13 cellular contexts compared by ENCODE assay signal in genomic region chr9:137243266-137243625, GRCh38. TPM values are rescaled to one million over a fixed set of nuclear protein-coding genes. Genes with fewer than 3 reads are reported as not detected.
DNase-seq lines count a peak whose midpoint lies in the region; ATAC-seq and TF ChIP-seq lines count a peak whose summit lies in the region.
"Not testable (repeated sequence)": the region's sequence is repeated elsewhere in the genome, so short reads cannot be mapped to it uniquely, and the experiment has no call there.
"Had no signal": no experiment of that assay in that cellular context is flagged by ENCODE, and none has a peak within 500 bp of the region (broad histone marks: within the 10 kb centered on the region; RNA-seq: fewer than 3 reads in every experiment).

No MANE protein-coding gene starts in this region.

- H2BK120ac ChIP-seq in H9 (ENCODE audit: low read depth, low read length, poor library complexity, severe bottlenecking), result not testable (repeated sequence)

- not testable (repeated sequence) for H3K9me3 ChIP-seq in H9 (ENCODE audit: control insufficient read depth, low read depth, low read length); neutrophil

- H4K5ac ChIP-seq in H9 (ENCODE audit: insufficient read length, low read depth, low read length), result not testable (repeated sequence)

- H3K4me1 ChIP-seq in H9 (ENCODE audit: insufficient read depth, low read length), result not testable (repeated sequence)
- peaks cover 44 to 47% of the 10 kb centered on the region in 2 experiments for H3K4me1 ChIP-seq in neutrophil (ENCODE audit: control insufficient read depth in 1 of 2, insufficient read depth in 1 of 2, low read depth in 1 of 2, low read length in 1 of 2)

- H4K91ac ChIP-seq in H9 (ENCODE audit: insufficient read length, low read depth, low read length), result not testable (repeated sequence)

- not testable (repeated sequence) for TF ChIP-seq CTCF in 22Rv1 (IDR thresholded peaks at IDR 0.05); H9 (conservative IDR thresholded peaks at IDR 0.05); epithelial cell of proximal tubule (conservative IDR thresholded peaks at IDR 0.05; ENCODE audit: low read depth, low read length); neutrophil (IDR thresholded peaks at IDR 0.05)

- H2BK20ac ChIP-seq in H9 (ENCODE audit: low read depth, low read length, poor library complexity, severe bottlenecking), result not testable (repeated sequence)

- H3K36me3 Mint-ChIP-seq in H9 (ENCODE audit: insufficient read depth in 1 of 3, low read depth in 3 of 3), result peaks cover 19 to 26% (median 24%) of the 10 kb centered on the region in 3 experiments
- H3K36me3 Mint-ChIP-seq in T-helper 1 cell treated with Interleukin-12 subunit alpha and Interleukin-12 subunit beta and Interleukin-4 antibody, amounts not matched to agents 30 μg/mL and 1 μg/mL, for 36 hours (ENCODE audit: low read depth), result peaks cover 24% of the 10 kb centered on the region
- peaks cover 15 to 18% of the 10 kb centered on the region in 2 donors for H3K36me3 Mint-ChIP-seq in activated naive CD4-positive, alpha-beta T cell treated with anti-CD3 and anti-CD28 coated beads, Interleukin-2, amount 50 U/mL, for 72 hours

- H3K27me3 ChIP-seq in H9 (ENCODE audit: insufficient read depth, low read length); neutrophil: not testable (repeated sequence)

- DNase-seq in H9; activated naive CD4-positive, alpha-beta T cell treated with anti-CD3 and anti-CD28 coated beads, Interleukin-2, amount 50 U/mL, for 72 hours (ENCODE audit: low spot score in 2 of 2); epithelial cell of proximal tubule (ENCODE audit: low read depth): not testable (repeated sequence)

- not testable (repeated sequence) for H2BK15ac ChIP-seq in H9 (ENCODE audit: low read depth, low read length)

- not testable (repeated sequence) for H3K9me3 Mint-ChIP-seq in H9; T-helper 1 cell treated with Interleukin-12 subunit alpha and Interleukin-12 subunit beta and Interleukin-4 antibody, amounts not matched to agents 30 μg/mL and 1 μg/mL, for 36 hours; activated naive CD4-positive, alpha-beta T cell treated with anti-CD3 and anti-CD28 coated beads, Interleukin-2, amount 50 U/mL, for 72 hours

- H3K27ac ChIP-seq in 22Rv1, result peak overlapping the region; percentile 97
- H3K27ac ChIP-seq in H9 (ENCODE audit: insufficient read length, low read depth, low read length), result not testable (repeated sequence)
- peak overlapping the region; percentile 36 for H3K27ac ChIP-seq in neutrophil

- H3K14ac ChIP-seq in H9 (ENCODE audit: insufficient read depth, low read length), result not testable (repeated sequence)

- not testable (repeated sequence) for H3K18ac ChIP-seq in H9 (ENCODE audit: insufficient read length, low read depth, low read length)

- not testable (repeated sequence) for H3K4ac ChIP-seq in H9 (ENCODE audit: low read depth, low read length)

- H4K20me1 ChIP-seq in H9 (ENCODE audit: control insufficient read depth, insufficient read depth, insufficient read length), result not testable (repeated sequence)

- H3K79me2 ChIP-seq in H9 (ENCODE audit: insufficient read depth, low read length), result not testable (repeated sequence)

- peaks cover 21 to 32% of the 10 kb centered on the region in 2 experiments for H3K4me1 Mint-ChIP-seq in H9
- H3K4me1 Mint-ChIP-seq in T-helper 1 cell treated with Interleukin-12 subunit alpha and Interleukin-12 subunit beta and Interleukin-4 antibody, amounts not matched to agents 30 μg/mL and 1 μg/mL, for 36 hours (ENCODE audit: low read depth), result peaks cover 23% of the 10 kb centered on the region

- peak overlapping the region; percentile 93 for H3K4me3 ChIP-seq in epithelial cell of proximal tubule (ENCODE audit: low read depth, low read length)
- H3K4me3 ChIP-seq in neutrophil (ENCODE audit: low read depth in 1 of 2, low read length in 1 of 2), result not testable (repeated sequence)

- H2AFZ ChIP-seq in H9 (ENCODE audit: low read length), result not testable (repeated sequence)

- peaks cover 12% of the 10 kb centered on the region for H3K23me2 ChIP-seq in H9 (ENCODE audit: insufficient read length, low read depth, low read length, poor library complexity, severe bottlenecking)

- ATAC-seq in activated naive CD4-positive, alpha-beta T cell treated with anti-CD3 and anti-CD28 coated beads, Interleukin-2, amount 50 U/mL, for 72 hours, result not testable (repeated sequence)

- WGBS in H9 (ENCODE audit: extremely low coverage, insufficient read length, low lambda C conversion rate), result no CpG with 5 or more reads among the region's 18 CpGs

- H3K36me3 ChIP-seq in neutrophil, result peaks cover 23% of the 10 kb centered on the region

- not testable (repeated sequence) for H2BK5ac ChIP-seq in H9 (ENCODE audit: insufficient read length, low read length)

- H3K56ac ChIP-seq in H9 (ENCODE audit: insufficient read length, low read depth, low read length), result not testable (repeated sequence)

- H3K79me1 ChIP-seq in H9 (ENCODE audit: insufficient read depth, low read depth, low read length, poor library complexity, severe bottlenecking), result not testable (repeated sequence)

- not testable (repeated sequence) for H2AK5ac ChIP-seq in H9 (ENCODE audit: insufficient read length, low read length)

- not testable (repeated sequence) for H3K27ac Mint-ChIP-seq in H9
- H3K27ac Mint-ChIP-seq in T-helper 1 cell treated with Interleukin-12 subunit alpha and Interleukin-12 subunit beta and Interleukin-4 antibody, amounts not matched to agents 30 μg/mL and 1 μg/mL, for 36 hours, result peak overlapping the region; percentile 41
- peak overlapping the region; percentile 82 to 97 for H3K27ac Mint-ChIP-seq in activated naive CD4-positive, alpha-beta T cell treated with anti-CD3 and anti-CD28 coated beads, Interleukin-2, amount 50 U/mL, for 72 hours

- H3K27me3 Mint-ChIP-seq in H9 (ENCODE audit: low read depth), result peaks cover 23% of the 10 kb centered on the region
- H3K27me3 Mint-ChIP-seq in T-helper 1 cell treated with Interleukin-12 subunit alpha and Interleukin-12 subunit beta and Interleukin-4 antibody, amounts not matched to agents 30 μg/mL and 1 μg/mL, for 36 hours (ENCODE audit: low read depth), result not testable (repeated sequence)

- H3T11ph ChIP-seq in H9 (ENCODE audit: low read length), result not testable (repeated sequence)

- peak overlapping the region; percentile 77 to 86 for H3K4me3 Mint-ChIP-seq in H9
- H3K4me3 Mint-ChIP-seq in T-helper 1 cell treated with Interleukin-12 subunit alpha and Interleukin-12 subunit beta and Interleukin-4 antibody, amounts not matched to agents 30 μg/mL and 1 μg/mL, for 36 hours, result peak overlapping the region; percentile 59

- H4K8ac ChIP-seq in H9 (replicated peaks; ENCODE audit: insufficient read length, low read depth, low read length), result not testable (repeated sequence)

- not testable (repeated sequence) for H2BK12ac ChIP-seq in H9 (ENCODE audit: insufficient read length, low read depth, low read length)

- H3K23ac ChIP-seq in H9 (ENCODE audit: insufficient read length, low read depth, low read length), result not testable (repeated sequence)

- not testable (repeated sequence) for H3K9ac ChIP-seq in H9 (ENCODE audit: extremely low read depth, insufficient read length, low read length)

- H3K4me2 ChIP-seq in H9 (ENCODE audit: insufficient read depth, insufficient read length, low read length), result not testable (repeated sequence)

RNA-seq across cellular contexts. Expression of gene TUBB4B, which starts 2.2 kb away (rescaled TPM):
- total RNA-seq in H9 (2021) (378 and 386 TPM in 2 replicates), epithelial cell of proximal tubule (725 and 1,240 TPM in 2 replicates)
- 100 to 1,000 TPM; 277 to 307 TPM for total RNA-seq in activated naive CD4-positive, alpha-beta T cell treated with anti-CD3 and anti-CD28 coated beads, Interleukin-2, amount 50 U/mL, for 72 hours

RNA-seq across cellular contexts. Expression of gene STPG3, which starts 7.8 kb away (rescaled TPM):
- total RNA-seq in H9 (2021) (not detected in 2 replicates), epithelial cell of proximal tubule (not detected in 2 replicates)
- total RNA-seq in activated naive CD4-positive, alpha-beta T cell treated with anti-CD3 and anti-CD28 coated beads, Interleukin-2, amount 50 U/mL, for 72 hours, result not detected
- total RNA-seq: fibroblast of lung, G401, M059J, mucosa of gallbladder, SJCRH30 had no signal

RNA-seq across cellular contexts. Expression of gene NELFB, which starts 11.9 kb away (rescaled TPM):
- 71.4 and 71.7 TPM in 2 replicates for total RNA-seq in H9 (2021)
- total RNA-seq in activated naive CD4-positive, alpha-beta T cell treated with anti-CD3 and anti-CD28 coated beads, Interleukin-2, amount 50 U/mL, for 72 hours, result 10 to 100 TPM; 57.6 to 58.4 TPM
- total RNA-seq in epithelial cell of proximal tubule, result 47.7 and 71.0 TPM in 2 replicates

RNA-seq across cellular contexts. Expression of gene SLC34A3, which starts 12.5 kb away (rescaled TPM):
- total RNA-seq in H9 (2021) (not detected in 2 replicates), epithelial cell of proximal tubule (0.07 TPM in 1 of 2 replicates, not detected in the other)
- under 1 TPM in 1 of 2 donors, not detected in 1; 0.12 TPM for total RNA-seq in activated naive CD4-positive, alpha-beta T cell treated with anti-CD3 and anti-CD28 coated beads, Interleukin-2, amount 50 U/mL, for 72 hours
- total RNA-seq: dermis blood vessel endothelial cell, fibroblast of lung, G401 had no signal

RNA-seq across cellular contexts. Expression of gene RNF224, which starts 15.9 kb away (rescaled TPM):
- total RNA-seq in H9 (2021), result 0.15 and 0.20 TPM in 2 replicates
- not detected for total RNA-seq in activated naive CD4-positive, alpha-beta T cell treated with anti-CD3 and anti-CD28 coated beads, Interleukin-2, amount 50 U/mL, for 72 hours
- total RNA-seq in epithelial cell of proximal tubule, result not detected in 2 replicates
- total RNA-seq: dermis blood vessel endothelial cell, G401, M059J, prostate gland, SJCRH30 had no signal
